9 cellular contexts compared by ENCODE assay signal in genomic region chr12:85920324-85920947, GRCh38. TPM values are rescaled to one million over a fixed set of nuclear protein-coding genes. Genes with fewer than 3 reads are reported as not detected.
DNase-seq lines count a peak whose midpoint lies in the region; ATAC-seq, FAIRE-seq and TF ChIP-seq lines count a peak whose summit lies in the region.
"Had no signal": no experiment of that assay in that cellular context is flagged by ENCODE, and none has a peak within 500 bp of the region (broad histone marks: within the 10 kb centered on the region; RNA-seq: fewer than 3 reads in every experiment).

No MANE protein-coding gene starts in this region.

- peak; percentile 73 for TF ChIP-seq CTCF in A549 (IDR thresholded peaks at IDR 0.05)

- no peaks in the 10 kb centered on the region for H3K36me3 ChIP-seq in naive thymus-derived CD4-positive, alpha-beta T cell (ENCODE audit: control insufficient read depth in 2 of 3, insufficient read depth in 3 of 3, low read length in 3 of 3)
- no peaks in the 10 kb centered on the region for H3K36me3 ChIP-seq in aorta (ENCODE audit: control insufficient read depth in 1 of 2, insufficient read depth in 2 of 2, low read length in 1 of 2)

- CTCF ChIA-PET in A549 (lab: Yijun Ruan, JAX): interaction anchor here (0.6 to 2.2 kb wide), 13 partner anchors 8 to 844 kb away, joined by 3 to 9 read pairs (median 4); no protein-coding TSS in a partner anchor
- CTCF ChIA-PET in naive thymus-derived CD4-positive, alpha-beta T cell (lab: Charles Lee): no interaction called here

- H3K9me3 Mint-ChIP-seq in naive thymus-derived CD4-positive, alpha-beta T cell: no peaks in the 10 kb centered on the region

- H3K36me3 Mint-ChIP-seq in naive thymus-derived CD4-positive, alpha-beta T cell: no peaks in the 10 kb centered on the region

- POLR2A ChIA-PET in A549 (lab: Yijun Ruan, JAX): no interaction called here
- POLR2A ChIA-PET in naive thymus-derived CD4-positive, alpha-beta T cell (lab: Charles Lee): no interaction called here

- FAIRE-seq in A549 (lab: Jason Lieb, UNC) (peak; percentile 84), GM12891 (lab: Jason Lieb, UNC) (no peak)

- H3K27ac ChIP-seq in A549 (no peak overlapping the region), aorta (ENCODE audit: low read depth in 1 of 2, low read length in 2 of 2) (no peak overlapping the region)
- H3K27ac ChIP-seq in naive thymus-derived CD4-positive, alpha-beta T cell (ENCODE audit: low read depth, low read length): no peak overlapping the region
- H3K27ac ChIP-seq: epithelial cell of prostate had no signal

- no peak overlapping the region for H3K27ac Mint-ChIP-seq in naive thymus-derived CD4-positive, alpha-beta T cell

- H3K4me3 ChIP-seq in A549 (no peak overlapping the region), aorta (ENCODE audit: low read length in 2 of 2) (no peak overlapping the region)
- no peak overlapping the region for H3K4me3 ChIP-seq in naive thymus-derived CD4-positive, alpha-beta T cell (ENCODE audit: low read length)

- no peaks in the 10 kb centered on the region for H3K27me3 Mint-ChIP-seq in naive thymus-derived CD4-positive, alpha-beta T cell

- TF ChIP-seq POLR2A in A549 (IDR thresholded peaks at IDR 0.05; ENCODE audit: low read length) (no peak), GM12891 (IDR thresholded peaks at IDR 0.05; ENCODE audit: low read depth, low read length) (no peak)

- H3K4me1 Mint-ChIP-seq in naive thymus-derived CD4-positive, alpha-beta T cell: no peaks in the 10 kb centered on the region

- H3K4me3 Mint-ChIP-seq in naive thymus-derived CD4-positive, alpha-beta T cell: no peak overlapping the region

- H3K4me2 ChIP-seq in A549: peak overlapping the region; percentile 41; the same call in 1 of the 3 replicates

- peak in 1 of 2 experiments; percentile 77; a peak in 3 of 6 replicates for ATAC-seq in A549
- peak; percentile 84 for ATAC-seq in GM18502 (IDR thresholded peaks at IDR 0.05; ENCODE audit: poor library complexity, unreplicated experiment)
- ATAC-seq in HG03108 (IDR thresholded peaks at IDR 0.05; ENCODE audit: unreplicated experiment): peak; percentile 63
- ATAC-seq in naive thymus-derived CD4-positive, alpha-beta T cell: no peak
- no peak for ATAC-seq in aorta (ENCODE audit: low FRiP score)

- H3K9me3 ChIP-seq in A549 (no peaks in the 10 kb centered on the region), aorta (ENCODE audit: control insufficient read depth, low read length) (no peaks in the 10 kb centered on the region)
- H3K9me3 ChIP-seq in naive thymus-derived CD4-positive, alpha-beta T cell (ENCODE audit: control insufficient read depth in 2 of 3, low read length in 3 of 3): no peaks in the 10 kb centered on the region

- H3K27me3 ChIP-seq in naive thymus-derived CD4-positive, alpha-beta T cell (ENCODE audit: control insufficient read depth in 2 of 2, insufficient read depth in 2 of 2, low read length in 2 of 2): no peaks in the 10 kb centered on the region
- H3K27me3 ChIP-seq in aorta (ENCODE audit: control insufficient read depth in 1 of 2, insufficient read depth in 2 of 2, low read length in 1 of 2): no peaks in the 10 kb centered on the region

- H3K4me1 ChIP-seq in A549: no peaks in the 10 kb centered on the region
- H3K4me1 ChIP-seq in naive thymus-derived CD4-positive, alpha-beta T cell (ENCODE audit: control insufficient read depth in 2 of 2, insufficient read depth in 2 of 2, low read length in 2 of 2): no peaks in the 10 kb centered on the region
- no peaks in the 10 kb centered on the region for H3K4me1 ChIP-seq in aorta (ENCODE audit: control insufficient read depth in 1 of 2, insufficient read depth in 2 of 2, low read length in 2 of 2)

- TF ChIP-seq EP300 in A549 (IDR thresholded peaks at IDR 0.05): no peak

- WGBS in A549 (ENCODE audit: missing lambda C conversion rate): under 1% methylated on average over 3 of the region's 3 CpGs
- WGBS in aorta, 2 donors: 1% methylated on average over 3 of the region's 3 CpGs

- TF ChIP-seq RAD21 in A549 (conservative IDR thresholded peaks at IDR 0.05 in 1 of 2, IDR thresholded peaks at IDR 0.05 in 1 of 2): peak; percentile 71 to 85

- intact Hi-C loops in naive thymus-derived CD4-positive, alpha-beta T cell (cut with micrococcal nuclease): loop anchor here in 1 of 2 donors (1.0 to 5.0 kb wide), 3 partner anchors 346 to 843 kb away; no protein-coding TSS in a partner anchor
- intact Hi-C loops in aorta (cut with DNase I): loop anchor here in 1 of 2 donors (5.0 kb wide), 1 partner anchor 453 kb away; no protein-coding TSS in a partner anchor

- DNase-seq in A549 (ENCODE audit: low read depth in 1 of 2, low spot score in 1 of 2) (peak in 1 of 2 experiments; percentile 37), NCI-H460 (ENCODE audit: extremely low read depth, low read depth) (peak; percentile 27), cerebellar cortex (ENCODE audit: low spot score) (peak; percentile 52), GM12891 (ENCODE audit: insufficient read length, low spot score) (no peak), aorta (no peak)
- DNase-seq in naive thymus-derived CD4-positive, alpha-beta T cell: peak in 5 of 9 donors; percentile 2 to 25 (median 10)

TF ChIP-seq in A549, 52 proteins besides CTCF, POLR2A, EP300 and RAD21:
- no peak for TF ChIP-seq KDM1A (IDR thresholded peaks at IDR 0.05; ENCODE audit: low read depth)
- peak; percentile 79 for TF ChIP-seq SMC3 (IDR thresholded peaks at IDR 0.05)

TF ChIP-seq in GM12891, 5 proteins besides CTCF, POLR2A, EP300 and RAD21:
- TF ChIP-seq TAF1 (IDR thresholded peaks at IDR 0.05; ENCODE audit: low read depth, low read length) (no peak), POLR2AphosphoS5 (IDR thresholded peaks at IDR 0.05; ENCODE audit: low read depth, low read length) (no peak), POU2F2 (IDR thresholded peaks at IDR 0.05; ENCODE audit: low read depth, low read length) (no peak), PAX5 (IDR thresholded peaks at IDR 0.05; ENCODE audit: insufficient read depth, low read length, severe bottlenecking) (no peak), SPI1 (IDR thresholded peaks at IDR 0.05; ENCODE audit: low read depth, low read length) (no peak)

RNA-seq across cellular contexts. Expression of gene NTS, which starts 46.3 kb away (rescaled TPM):
- polyA plus RNA-seq in A549 (2011; rRNA removed): 115 and 119 TPM in 2 replicates
- polyA plus RNA-seq in A549 (2012; cell fraction: cytosol; rRNA removed): 14.4 and 17.5 TPM in 2 replicates
- 4.9 and 8.7 TPM in 2 replicates for polyA plus RNA-seq in A549 (2012; cell fraction: nucleus; rRNA removed)
- polyA plus RNA-seq in A549 (2017; fragmentation: RNase III; extraction: RNeasy Plus Mini Kit Qiagen cat#74134 plus additional on column Dnase treatment): 58.7 to 101 TPM (median 85.4 TPM) in 3 replicates
- 2.1 and 3.6 TPM in 2 replicates for polyA minus RNA-seq in A549 (2011; rRNA and poly(A)+ RNA removed)
- 0.40 and 0.50 TPM in 2 replicates for total RNA-seq in NCI-H460 (2014; rRNA removed; shearing (Covaris generic))
- polyA plus RNA-seq in NCI-H460 (2014; cell fraction: nucleus; rRNA removed): 0.26 and 1.0 TPM in 2 replicates
- not detected for total RNA-seq in naive thymus-derived CD4-positive, alpha-beta T cell
- polyA plus RNA-seq in naive thymus-derived CD4-positive, alpha-beta T cell: not detected
- not detected for polyA plus RNA-seq in GM12891 (2012; ENCODE audit: low read depth, missing spikeins)
- under 1 TPM in 1 of 2 donors, not detected in 1; 0.65 TPM for total RNA-seq in aorta
- not detected for polyA plus RNA-seq in aorta

Comparison
In these comparisons a context has a peak if more than half of its experiments do, and no peak if none do; other contexts are left out.
1. ATAC-seq: peak in GM18502 (single experiment) and HG03108 (single experiment); none in naive thymus-derived CD4-positive, alpha-beta T cell (single experiment) and aorta (single experiment).
2. DNase-seq: peak in NCI-H460 (single experiment), cerebellar cortex (single experiment) and naive thymus-derived CD4-positive, alpha-beta T cell (5 of 9); none in GM12891 (single experiment) and aorta (0 of 2).